ENCODE assay signal across 8 cellular contexts in genomic region chr4:103198111-103198765, GRCh38. TPM values are rescaled to one million over a fixed set of nuclear protein-coding genes. Genes with fewer than 3 reads are reported as not detected.
A peak's percentile ranks its signal among the peaks of the same experiment; 100 is the strongest.
DNase-seq lines count a peak whose midpoint lies in the region; ATAC-seq and TF ChIP-seq lines count a peak whose summit lies in the region.

CENPE (minus strand) TSS chr4:103198343; CDS start chr4:103198319, 24 bp downstream.

- H3K27ac ChIP-seq in caudate nucleus (ENCODE audit: low read depth, low read length), result peak within 1 kb of the TSS; percentile 52

- H3K9me3 Mint-ChIP-seq in WTC11, result no peaks in the 10 kb centered on the region

- DNase-seq in AG08396 (ENCODE audit: low spot score) (peak; percentile 85), NCI-H2227 treated with DMSO at 0.1 percent for 48 hours (lab: John Stamatoyannopoulos, UW) (peak; percentile 76), WTC11 (ENCODE audit: low spot score) (peak; percentile 91), caudate nucleus (lab: John Stamatoyannopoulos, UW) (peak; percentile 9 to 83 (median 64)), islet precursor cell (peak; percentile 93)
- DNase-seq in stimulated activated CD4-positive, alpha-beta T cell treated with anti-CD3 and anti-CD28 coated beads, Interleukin-12 subunit alpha, Interleukin-12 subunit beta, amount 100 ng/mL, for 48 hours (ENCODE audit: low read depth in 2 of 3, low spot score in 1 of 3), result peak; percentile 79 to 87 (median 80)

- peak within 1 kb of the TSS; percentile 8; the same call in 1 of the 2 replicates for H3K27ac Mint-ChIP-seq in WTC11

- peak; percentile 98 for ATAC-seq in GM18907 (IDR thresholded peaks at IDR 0.05; ENCODE audit: unreplicated experiment)
- ATAC-seq in HG03139 (IDR thresholded peaks at IDR 0.05; ENCODE audit: unreplicated experiment), result peak; percentile 92
- peak; percentile 94 for ATAC-seq in WTC11

- TF ChIP-seq CTCF in WTC11 (IDR thresholded peaks at IDR 0.05), result no peak

- POLR2A ChIA-PET in WTC11 (lab: Charles Lee), result no interaction called here

- H3K36me3 Mint-ChIP-seq in WTC11, result peaks cover 32% of the 10 kb centered on the region

- H3K4me3 Mint-ChIP-seq in WTC11, result peak within 1 kb of the TSS; percentile 81

- peaks cover 14% of the 10 kb centered on the region for H3K4me1 Mint-ChIP-seq in WTC11

- CTCF ChIA-PET in WTC11 (lab: Charles Lee), result interaction anchor here (0.9 kb wide), 1 partner anchor 99 kb away, joined by 3 read pairs; the partner anchor contains the start of gene BDH2

- H3K27me3 Mint-ChIP-seq in WTC11 (ENCODE audit: low read depth), result no peaks in the 10 kb centered on the region

TF ChIP-seq in WTC11, 78 proteins besides CTCF, POLR2A, EP300 and RAD21 (continues in another document):
- TF ChIP-seq JAZF1 (CRISPR knock-in tag; IDR thresholded peaks at IDR 0.05) (no peak), SMAD3 (CRISPR knock-in tag; IDR thresholded peaks at IDR 0.05; ENCODE audit: borderline replicate concordance) (peak; percentile 27; the same call in 1 of the 2 replicates), ZNF532 (CRISPR knock-in tag; IDR thresholded peaks at IDR 0.05; ENCODE audit: borderline replicate concordance) (no peak), PRRX2 (CRISPR knock-in tag; IDR thresholded peaks at IDR 0.05) (no peak), ELF4 (CRISPR knock-in tag; IDR thresholded peaks at IDR 0.05; ENCODE audit: low read depth) (0 out of 2 replicates have a peak, but pooled peaks have one; percentile 34), TEAD1 (CRISPR knock-in tag; IDR thresholded peaks at IDR 0.05) (peak; percentile 67), ATF6 (CRISPR knock-in tag; IDR thresholded peaks at IDR 0.05) (no peak), IRF2 (CRISPR knock-in tag; IDR thresholded peaks at IDR 0.05; ENCODE audit: borderline replicate concordance, low read depth) (no peak), E2F4 (CRISPR knock-in tag; IDR thresholded peaks at IDR 0.05; ENCODE audit: borderline replicate concordance, low read depth) (no peak), ATF3 (CRISPR knock-in tag; conservative IDR thresholded peaks at IDR 0.05) (no peak), ZNF512 (CRISPR knock-in tag; IDR thresholded peaks at IDR 0.05; ENCODE audit: borderline replicate concordance) (no peak), RORB (CRISPR knock-in tag; IDR thresholded peaks at IDR 0.05) (no peak), ZBTB21 (CRISPR knock-in tag; IDR thresholded peaks at IDR 0.05; ENCODE audit: borderline replicate concordance) (peak; percentile 92), MAX (CRISPR knock-in tag; IDR thresholded peaks at IDR 0.05) (0 out of 2 replicates have a peak, but pooled peaks have one; percentile 31), ZSCAN18 (CRISPR knock-in tag; IDR thresholded peaks at IDR 0.05) (no peak), TEAD4 (CRISPR knock-in tag; IDR thresholded peaks at IDR 0.05) (no peak), NFYB (CRISPR knock-in tag; conservative IDR thresholded peaks at IDR 0.05; ENCODE audit: low read depth) (peak; percentile 48; the same call in 1 of the 2 replicates), PREB (CRISPR knock-in tag; IDR thresholded peaks at IDR 0.05; ENCODE audit: borderline replicate concordance) (no peak), EMX1 (CRISPR knock-in tag; IDR thresholded peaks at IDR 0.05) (no peak)

RNA-seq across cellular contexts. Expression of gene CENPE, which starts in this region (rescaled TPM):
- 41.5 to 46.6 TPM (median 44.4 TPM) in 3 replicates for total RNA-seq in WTC11 (2021)

Comparison
In these comparisons a context has a peak if more than half of its experiments do, and no peak if none do; other contexts are left out.
1. Peak in every context shown above with its lines: DNase-seq, ATAC-seq and H3K27ac ChIP-seq.